ENCODE assay signal across 12 cellular contexts in genomic region chr2:45554764-45555163, GRCh38. TPM values are rescaled to one million over a fixed set of nuclear protein-coding genes. Genes with fewer than 3 reads are reported as not detected.
A peak's percentile ranks its signal among the peaks of the same experiment; 100 is the strongest.
DNase-seq lines count a peak whose midpoint lies in the region; ATAC-seq and TF ChIP-seq lines count a peak whose summit lies in the region.
"Had no signal": no experiment of that assay in that cellular context is flagged by ENCODE, and none has a peak within 500 bp of the region (broad histone marks: within the 10 kb centered on the region; RNA-seq: fewer than 3 reads in every experiment).

No MANE protein-coding gene starts in this region.

- H3K9ac ChIP-seq in MM.1S (ENCODE audit: low read length): no peak overlapping the region; the same call in 1 of the 2 replicates

- H3K27me3 ChIP-seq in MM.1S (replicated peaks; ENCODE audit: insufficient read depth, low read length): no peaks in the 10 kb centered on the region

- no peaks in the 10 kb centered on the region for H3K9me3 ChIP-seq in MM.1S (replicated peaks; ENCODE audit: insufficient read depth, low read length)
- H3K9me3 ChIP-seq: mucosa of descending colon had no signal

- H3K4me3 ChIP-seq in MM.1S (ENCODE audit: low read length) (no peak overlapping the region), astrocyte of the spinal cord (ENCODE audit: low read depth, low read length) (no peak overlapping the region)
- H3K4me3 ChIP-seq: mucosa of descending colon had no signal

- no peak overlapping the region for H2AFZ ChIP-seq in MM.1S (ENCODE audit: low read length)

- ATAC-seq in HG03135 (IDR thresholded peaks at IDR 0.05; ENCODE audit: unreplicated experiment): no peak
- ATAC-seq: mucosa of descending colon had no signal

- in situ Hi-C loops in astrocyte of the spinal cord (cut with HindIII; ENCODE audit: low sequenced_read_pairs): no loop called here

- H3K36me3 ChIP-seq in MM.1S (replicated peaks; ENCODE audit: insufficient read depth, low read length): no peaks in the 10 kb centered on the region; the same call in 1 of the 2 replicates

- no peaks in the 10 kb centered on the region for H3K9me2 ChIP-seq in MM.1S (replicated peaks; ENCODE audit: insufficient read depth, low read length)

- H3K27ac ChIP-seq in MM.1S (ENCODE audit: low read length): peak overlapping the region; percentile 62; the same call in 1 of the 2 replicates

- H3K4me2 ChIP-seq in MM.1S (ENCODE audit: low read depth, low read length): peak overlapping the region; percentile 32; the same call in 1 of the 2 replicates

- H3K79me2 ChIP-seq in MM.1S (ENCODE audit: low read length): no peaks in the 10 kb centered on the region

- DNase-seq in ELR (ENCODE audit: low read depth): peak; percentile 33
- peak; percentile 46 for DNase-seq in MM.1S
- DNase-seq in astrocyte of the spinal cord (ENCODE audit: low read depth, low spot score): peak; percentile 50
- peak; percentile 6 to 17 for DNase-seq in lung microvascular endothelial cell (ENCODE audit: low read depth in 2 of 2)
- DNase-seq in AG20443 (ENCODE audit: low spot score): no peak
- no peak for DNase-seq in NCI-H2107 treated with DMSO at 0.1 percent for 48 hours (lab: John Stamatoyannopoulos, UW; ENCODE audit: unreplicated experiment)
- DNase-seq: activated CD4-positive, alpha-beta T cell treated with anti-CD3 and anti-CD28 coated beads for 1 hour; anterior cingulate cortex; CD4-positive, alpha-beta T cell; mucosa of descending colon; substantia nigra had no signal

- H4K20me1 ChIP-seq in MM.1S (ENCODE audit: insufficient read depth, low read length): no peaks in the 10 kb centered on the region

- H3K4me1 ChIP-seq in MM.1S (ENCODE audit: low read length): peaks cover 14% of the 10 kb centered on the region

- TF ChIP-seq CTCF in MM.1S (IDR thresholded peaks at IDR 0.05; ENCODE audit: low read length) (no peak), astrocyte of the spinal cord (IDR thresholded peaks at IDR 0.05; ENCODE audit: low read depth, low read length) (no peak)

- H3F3A ChIP-seq in MM.1S (ENCODE audit: insufficient read depth, low read length): 0 out of 2 replicates have a peak, but pooled peaks cover 2% of the 10 kb centered on the region

RNA-seq across cellular contexts. Expression of gene SRBD1, which starts 56.3 kb away (rescaled TPM):
- 13.3 and 16.5 TPM in 2 replicates for total RNA-seq in lung microvascular endothelial cell

Comparison
In these comparisons a context has a peak if more than half of its experiments do, and no peak if none do; other contexts are left out.
1. DNase-seq: peak in ELR (single experiment), MM.1S (single experiment), astrocyte of the spinal cord (single experiment) and lung microvascular endothelial cell (2 of 2); none in AG20443 (single experiment) and NCI-H2107 treated with DMSO at 0.1 percent for 48 hours (single experiment).